In the genomic region with DNA sequence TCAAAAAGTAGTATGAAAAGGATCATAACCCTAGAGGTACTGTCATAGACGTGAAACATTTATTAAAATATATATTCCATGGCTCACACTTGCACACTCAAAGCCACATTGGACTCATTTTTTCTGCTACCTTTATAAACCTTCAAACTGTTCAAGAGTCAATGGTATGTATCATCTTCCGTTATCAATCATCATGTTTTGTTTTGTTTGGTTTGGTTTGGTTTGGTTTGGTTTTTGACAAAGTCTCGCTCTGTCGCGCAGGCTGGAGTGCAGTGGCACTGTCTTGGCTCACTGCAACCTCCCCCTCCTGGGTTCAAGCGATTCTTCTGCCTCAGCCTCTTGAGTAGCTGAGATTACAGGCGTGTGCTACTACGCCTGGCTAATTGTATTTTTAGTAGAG, we compare ENCODE assay signal across 9 cellular contexts. TPM values are rescaled to one million over a fixed set of nuclear protein-coding genes. Genes with fewer than 3 reads are reported as not detected.
A peak's percentile ranks its signal among the peaks of the same experiment; 100 is the strongest.
DNase-seq lines count a peak whose midpoint lies in the region; ATAC-seq and TF ChIP-seq lines count a peak whose summit lies in the region.
"Had no signal": no experiment of that assay in that cellular context is flagged by ENCODE, and none has a peak within 500 bp of the region (broad histone marks: within the 10 kb centered on the region; RNA-seq: fewer than 3 reads in every experiment).

No MANE protein-coding gene starts in this region.

- ATAC-seq in HCT116: no peak
- ATAC-seq in GM21786 (IDR thresholded peaks at IDR 0.05; ENCODE audit: unreplicated experiment): no peak

- no peaks in the 10 kb centered on the region for H4K20me1 ChIP-seq in HCT116 (ENCODE audit: insufficient read depth)

- H3K27ac ChIP-seq in HCT116 (ENCODE audit: low read depth, low read length) (no peak overlapping the region), iPS-20b (ENCODE audit: low read length) (no peak overlapping the region)

- POLR2A ChIA-PET in HCT116 (lab: Charles Lee): no interaction called here

- H3K4me2 ChIP-seq in HCT116 (ENCODE audit: low read length): peak overlapping the region; percentile 83; the same call in 1 of the 2 replicates

- TF ChIP-seq RAD21 in HCT116 (IDR thresholded peaks at IDR 0.05; ENCODE audit: low read depth): no peak

- TF ChIP-seq CTCF in HCT116 (IDR thresholded peaks at IDR 0.05 in 2 of 3, conservative IDR thresholded peaks at IDR 0.05 in 1 of 3; ENCODE audit: borderline replicate concordance in 1 of 3, insufficient read depth in 1 of 3, low read depth in 2 of 3, low read length in 2 of 3): no peak

- intact Hi-C loops in HCT116 (cut with micrococcal nuclease): no loop called here

- no peaks in the 10 kb centered on the region for H3K9me3 ChIP-seq in HCT116 (ENCODE audit: control insufficient read depth in 1 of 2, insufficient read depth in 1 of 2, low read depth in 1 of 2, low read length in 2 of 2)
- H3K9me3 ChIP-seq in iPS-20b (ENCODE audit: insufficient read depth, low read depth, low read length): peaks cover 8% of the 10 kb centered on the region; the same call in 1 of the 2 replicates
- H3K9me3 ChIP-seq: ovary had no signal

- H3K9me2 ChIP-seq in HCT116 (ENCODE audit: insufficient read depth): no peaks in the 10 kb centered on the region

- H3K27me3 ChIP-seq in HCT116 (ENCODE audit: insufficient read depth, low read length) (no peaks in the 10 kb centered on the region), iPS-20b (ENCODE audit: insufficient read depth, low read length) (peaks cover 8% of the 10 kb centered on the region; the same call in 1 of the 2 replicates)
- H3K27me3 ChIP-seq: ovary had no signal

- peaks cover 15% of the 10 kb centered on the region for H3K79me2 ChIP-seq in HCT116 (ENCODE audit: insufficient read depth, low read length)

- H2AFZ ChIP-seq in HCT116 (ENCODE audit: low read depth, low read length, poor library complexity, severe bottlenecking): no peak overlapping the region

- no TSS peak for BruUV-seq in HCT116 (replicated peaks; lab: Mats Ljungman, UMichigan)

- H3K4me3 ChIP-seq in HCT116 (replicated peaks in 1 of 2; ENCODE audit: low read depth in 1 of 2, low read length in 2 of 2) (no peak overlapping the region), iPS-20b (ENCODE audit: low read length) (peak overlapping the region; percentile 88)

- no peak for DNase-seq in HCT116 (ENCODE audit: low read depth, low spot score)
- peak; percentile 58 for DNase-seq in activated CD8-positive, alpha-beta memory T cell treated with anti-CD3 and anti-CD28 coated beads, Interleukin-2, amount 50 U/mL, for 4 hours
- DNase-seq in stimulated activated CD8-positive, alpha-beta memory T cell treated with anti-CD3 and anti-CD28 coated beads, Interleukin-4, amount 100 ng/mL, for 48 hours: peak; percentile 67
- DNase-seq in DMS79 treated with DMSO at 0.1 percent for 48 hours (lab: John Stamatoyannopoulos, UW): no peak
- DNase-seq in cerebellar nuclear complex (lab: John Stamatoyannopoulos, UW): no peak
- no peak for DNase-seq in HCEC 1CT

- CTCF ChIA-PET in HCT116 (lab: Charles Lee): interaction anchor here (0.9 kb wide), 1 partner anchor 130 kb away, joined by 3 read pairs; no protein-coding TSS in a partner anchor

- H3K9ac ChIP-seq in HCT116 (ENCODE audit: low read length) (peak overlapping the region; percentile 75; the same call in 1 of the 2 replicates), iPS-20b (ENCODE audit: low read depth, low read length) (no peak overlapping the region)

- RAD21 ChIA-PET in HCT116 (lab: Charles Lee; ENCODE audit: low non-redundant PET in 1 of 2, low total read pairs in 2 of 2, uncharacterized antibody in 2 of 2, unreplicated experiment in 2 of 2): no interaction called here

- H3K36me3 ChIP-seq in HCT116 (ENCODE audit: control insufficient read depth in 1 of 2, insufficient read depth in 2 of 2, low read length in 2 of 2) (no peaks in the 10 kb centered on the region), iPS-20b (ENCODE audit: insufficient read depth, low read depth, low read length) (no peaks in the 10 kb centered on the region; the same call in 1 of the 2 replicates)
- H3K36me3 ChIP-seq: ovary had no signal

- no peak for TF ChIP-seq POLR2A in HCT116 (IDR thresholded peaks at IDR 0.05; ENCODE audit: borderline replicate concordance, extremely low read depth, insufficient read depth, insufficient read length)

- H3K4me1 ChIP-seq in HCT116 (ENCODE audit: control insufficient read depth in 1 of 2, insufficient read depth in 2 of 2, low read length in 2 of 2) (peaks cover 9 to 17% of the 10 kb centered on the region in 2 experiments; a peak in 3 of 4 replicates), iPS-20b (ENCODE audit: insufficient read depth, low read length) (peaks cover 19% of the 10 kb centered on the region)

TF ChIP-seq in HCT116, 20 proteins besides CTCF, POLR2A, EP300 and RAD21:
- no peak for TF ChIP-seq JUND (IDR thresholded peaks at IDR 0.05)
- TF ChIP-seq MAX (IDR thresholded peaks at IDR 0.05): no peak
- TF ChIP-seq REST (IDR thresholded peaks at IDR 0.05; ENCODE audit: low read depth): no peak
- TF ChIP-seq SRF (IDR thresholded peaks at IDR 0.05; ENCODE audit: low read depth): no peak
- TF ChIP-seq EGR1 (IDR thresholded peaks at IDR 0.05; ENCODE audit: low read depth): no peak
- TF ChIP-seq SIN3A (IDR thresholded peaks at IDR 0.05; ENCODE audit: low read depth): no peak
- TF ChIP-seq YY1 (IDR thresholded peaks at IDR 0.05; ENCODE audit: extremely low read depth, insufficient replicate concordance, low read depth, low read length): no peak
- no peak for TF ChIP-seq EZH2 (IDR thresholded peaks at IDR 0.05)

RNA-seq across cellular contexts. Expression of gene IFNAR2, which starts 1.8 kb away (rescaled TPM):
- 12.3 TPM for total RNA-seq in HCT116 (2021; ENCODE audit: unreplicated experiment)
- 7.6 and 9.1 TPM in 2 replicates for polyA plus RNA-seq in HCT116 (2012)

RNA-seq across cellular contexts. Expression of gene IL10RB, which starts 34.6 kb away (rescaled TPM):
- 13.7 TPM for total RNA-seq in HCT116 (2021; ENCODE audit: unreplicated experiment)
- polyA plus RNA-seq in HCT116 (2012): 18.5 and 24.2 TPM in 2 replicates

Comparison
In these comparisons a context has a peak if more than half of its experiments do, and no peak if none do; other contexts are left out.
1. DNase-seq: peak in activated CD8-positive, alpha-beta memory T cell treated with anti-CD3 and anti-CD28 coated beads, Interleukin-2, amount 50 U/mL, for 4 hours (single experiment) and stimulated activated CD8-positive, alpha-beta memory T cell treated with anti-CD3 and anti-CD28 coated beads, Interleukin-4, amount 100 ng/mL, for 48 hours (single experiment); none in HCT116 (single experiment), DMS79 treated with DMSO at 0.1 percent for 48 hours (single experiment), cerebellar nuclear complex (0 of 2) and HCEC 1CT (single experiment).